30 cellular contexts compared by ENCODE assay signal in the genomic region with DNA sequence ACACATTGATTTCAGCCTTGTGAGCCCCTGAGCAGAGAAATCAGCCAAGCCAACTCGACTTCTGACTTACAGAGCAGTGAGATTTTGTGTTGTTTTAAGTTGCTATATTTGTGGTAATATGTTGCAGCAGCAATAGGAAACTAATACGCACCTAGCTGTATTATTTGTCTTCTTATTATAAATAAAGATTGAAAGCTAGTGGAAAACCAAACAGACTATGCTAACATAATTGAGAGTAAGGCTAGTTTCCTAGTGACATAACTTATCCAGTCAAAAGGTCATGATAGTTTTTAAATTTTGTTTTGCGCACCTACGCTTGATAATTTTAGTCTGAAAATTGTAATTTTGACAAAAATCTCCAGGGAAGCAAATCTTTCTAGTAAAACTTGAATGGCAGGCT.
"Had no signal": no experiment of that assay in that cellular context is flagged by ENCODE, and none has a peak within 500 bp of the region (broad histone marks: within the 10 kb centered on the region; RNA-seq: fewer than 3 reads in every experiment).

No MANE protein-coding gene starts in this region.

- H3K27ac ChIP-seq: colonic mucosa, epithelial cell of prostate, esophagus squamous epithelium, gastrocnemius medialis, heart right ventricle, left lung, lower lobe of right lung had no signal

- H3K4me1 ChIP-seq: colonic mucosa, esophagus squamous epithelium, gastrocnemius medialis, heart right ventricle, left lung, lower lobe of right lung had no signal

- H3K4me3 ChIP-seq: colonic mucosa, esophagus squamous epithelium, gastrocnemius medialis, heart right ventricle, left lung, lower lobe of right lung, mucosa of descending colon had no signal

- ATAC-seq: effector memory CD8-positive, alpha-beta T cell; esophagus mucosa; gastrocnemius medialis; heart right ventricle; left colon; left lung; left ventricle myocardium superior; lower lobe of right lung; mucosa of descending colon; naive thymus-derived CD8-positive, alpha-beta T cell had no signal

- FAIRE-seq: endometrium, islet of Langerhans, keratinocyte had no signal

- H3K4me3 Mint-ChIP-seq: dendritic cell treated with granulocyte-macrophage colony-stimulating factor and Interleukin-4, amounts not matched to agents 40 ng/mL and 50 ng/mL, for 4 days; effector memory CD8-positive, alpha-beta T cell; endodermal cell; mesothelial cell of epicardium; naive B cell; naive thymus-derived CD8-positive, alpha-beta T cell had no signal

- H3K9me3 ChIP-seq: colonic mucosa, esophagus squamous epithelium, gastrocnemius medialis, heart right ventricle, left lung, lower lobe of right lung, mucosa of descending colon had no signal

- H3K27me3 Mint-ChIP-seq: dendritic cell treated with granulocyte-macrophage colony-stimulating factor and Interleukin-4, amounts not matched to agents 40 ng/mL and 50 ng/mL, for 4 days; effector memory CD8-positive, alpha-beta T cell; naive B cell; naive thymus-derived CD8-positive, alpha-beta T cell had no signal

- H3K27ac Mint-ChIP-seq: dendritic cell treated with granulocyte-macrophage colony-stimulating factor and Interleukin-4, amounts not matched to agents 40 ng/mL and 50 ng/mL, for 4 days; effector memory CD8-positive, alpha-beta T cell; endodermal cell; mesothelial cell of epicardium; naive B cell; naive thymus-derived CD8-positive, alpha-beta T cell had no signal

- H3K27me3 ChIP-seq: colonic mucosa, gastrocnemius medialis, heart right ventricle, left lung had no signal

- H3K36me3 ChIP-seq: colonic mucosa, esophagus squamous epithelium, gastrocnemius medialis, heart right ventricle, left lung, lower lobe of right lung had no signal

- H3K36me3 Mint-ChIP-seq: mesothelial cell of epicardium had no signal

- DNase-seq: colonic mucosa; cortex of kidney; effector CD8-positive, alpha-beta T cell; effector memory CD8-positive, alpha-beta T cell; endodermal cell; erythroblast; esophagus squamous epithelium; foreskin fibroblast; foreskin melanocyte; gastrocnemius medialis; glutamatergic neuron; head of caudate nucleus; heart right ventricle; hippocampal formation; kidney glomerular epithelial cell; left colon; left lung; left ventricle myocardium superior; lower lobe of right lung; mesenchymal stem cell; mucosa of descending colon; naive B cell; naive thymus-derived CD8-positive, alpha-beta T cell had no signal

- H3K4me1 Mint-ChIP-seq: endodermal cell; mesothelial cell of epicardium; naive B cell; naive thymus-derived CD8-positive, alpha-beta T cell had no signal
